1 cellular context compared by ENCODE assay signal in the genomic region with DNA sequence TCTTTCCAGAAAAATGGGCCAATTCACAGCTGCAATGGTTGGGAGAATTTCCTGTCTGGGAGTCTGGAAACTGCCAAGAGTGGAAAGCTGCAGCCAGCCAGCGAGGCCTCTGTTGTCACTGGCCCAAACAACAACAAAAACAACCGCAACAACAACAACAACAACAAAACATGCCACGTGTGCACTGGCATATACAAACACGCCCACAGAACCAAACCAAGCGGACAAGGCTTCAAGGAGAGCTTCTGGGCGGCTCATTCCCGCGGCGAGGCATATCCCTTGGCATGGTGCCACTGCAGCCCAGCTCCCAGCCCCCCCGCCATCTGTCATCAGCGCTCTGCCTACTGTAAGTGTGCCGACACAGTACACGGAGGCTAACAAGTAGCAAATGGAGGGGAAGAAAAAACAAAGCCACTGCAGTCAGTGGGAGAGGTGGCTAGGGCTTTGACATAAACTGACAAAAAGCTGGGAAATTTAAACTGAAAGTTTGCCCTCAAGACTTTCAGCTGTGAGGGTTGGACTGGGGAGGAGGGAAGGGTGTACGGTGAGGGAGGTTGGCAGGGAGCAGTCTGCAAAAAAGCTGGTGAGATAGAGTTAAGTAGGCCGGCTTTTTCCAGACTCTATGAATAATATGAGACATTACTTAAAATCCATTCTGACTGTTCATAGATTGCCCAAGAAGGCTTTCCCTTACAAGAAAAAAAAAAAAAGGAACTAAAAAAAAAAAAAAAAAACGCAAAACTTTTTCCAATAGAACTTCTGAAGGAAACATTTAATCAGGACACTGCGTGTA.
A peak's percentile ranks its signal among the peaks of the same experiment; 100 is the strongest.
TF ChIP-seq lines count a peak whose summit lies in the region.

No MANE protein-coding gene starts in this region.

TF ChIP-seq in HEK293, 187 proteins besides CTCF, POLR2A, EP300 and RAD21 (continued from another document):
- TF ChIP-seq FEZF1 (tag by site-specific recombination; IDR thresholded peaks at IDR 0.05) (no peak), ZNF335 (tag by site-specific recombination; conservative IDR thresholded peaks at IDR 0.05) (peak; percentile 67), ZNF423 (tag by site-specific recombination; IDR thresholded peaks at IDR 0.05) (no peak), ZBTB17 (tag by site-specific recombination; IDR thresholded peaks at IDR 0.05) (peak; percentile 64), KLF10 (tag by site-specific recombination; IDR thresholded peaks at IDR 0.05) (no peak), ZNF341 (tag by site-specific recombination; IDR thresholded peaks at IDR 0.05; ENCODE audit: low read depth) (no peak), BCL11A (tag by site-specific recombination; IDR thresholded peaks at IDR 0.05; ENCODE audit: low read depth) (no peak), SCRT2 (tag by site-specific recombination; IDR thresholded peaks at IDR 0.05) (peak; percentile 55; the same call in 1 of the 2 replicates), ZNF394 (tag by site-specific recombination; IDR thresholded peaks at IDR 0.05; ENCODE audit: borderline replicate concordance) (no peak), ZNF366 (tag by site-specific recombination; conservative IDR thresholded peaks at IDR 0.05) (no peak; the same call in 1 of the 2 replicates), ZNF23 (tag by site-specific recombination; IDR thresholded peaks at IDR 0.05; ENCODE audit: borderline replicate concordance) (no peak)
- TF ChIP-seq, protein P1, sequence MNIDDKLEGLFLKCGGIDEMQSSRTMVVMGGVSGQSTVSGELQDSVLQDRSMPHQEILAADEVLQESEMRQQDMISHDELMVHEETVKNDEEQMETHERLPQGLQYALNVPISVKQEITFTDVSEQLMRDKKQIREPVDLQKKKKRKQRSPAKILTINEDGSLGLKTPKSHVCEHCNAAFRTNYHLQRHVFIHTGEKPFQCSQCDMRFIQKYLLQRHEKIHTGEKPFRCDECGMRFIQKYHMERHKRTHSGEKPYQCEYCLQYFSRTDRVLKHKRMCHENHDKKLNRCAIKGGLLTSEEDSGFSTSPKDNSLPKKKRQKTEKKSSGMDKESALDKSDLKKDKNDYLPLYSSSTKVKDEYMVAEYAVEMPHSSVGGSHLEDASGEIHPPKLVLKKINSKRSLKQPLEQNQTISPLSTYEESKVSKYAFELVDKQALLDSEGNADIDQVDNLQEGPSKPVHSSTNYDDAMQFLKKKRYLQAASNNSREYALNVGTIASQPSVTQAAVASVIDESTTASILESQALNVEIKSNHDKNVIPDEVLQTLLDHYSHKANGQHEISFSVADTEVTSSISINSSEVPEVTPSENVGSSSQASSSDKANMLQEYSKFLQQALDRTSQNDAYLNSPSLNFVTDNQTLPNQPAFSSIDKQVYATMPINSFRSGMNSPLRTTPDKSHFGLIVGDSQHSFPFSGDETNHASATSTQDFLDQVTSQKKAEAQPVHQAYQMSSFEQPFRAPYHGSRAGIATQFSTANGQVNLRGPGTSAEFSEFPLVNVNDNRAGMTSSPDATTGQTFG (tag by site-specific recombination; IDR thresholded peaks at IDR 0.05; ENCODE audit: borderline replicate concordance): no peak
- TF ChIP-seq, protein P2, sequence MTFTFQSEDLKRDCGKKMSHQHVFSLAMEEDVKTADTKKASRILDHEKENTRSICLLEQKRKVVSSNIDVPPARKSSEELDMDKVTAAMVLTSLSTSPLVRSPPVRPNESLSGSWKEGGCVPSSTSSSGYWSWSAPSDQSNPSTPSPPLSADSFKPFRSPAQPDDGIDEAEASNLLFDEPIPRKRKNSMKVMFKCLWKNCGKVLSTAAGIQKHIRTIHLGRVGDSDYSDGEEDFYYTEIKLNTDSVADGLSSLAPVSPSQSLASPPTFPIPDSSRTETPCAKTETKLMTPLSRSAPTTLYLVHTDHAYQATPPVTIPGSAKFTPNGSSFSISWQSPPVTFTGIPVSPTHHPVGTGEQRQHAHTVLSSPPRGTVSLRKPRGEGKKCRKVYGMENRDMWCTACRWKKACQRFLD (tag by site-specific recombination; IDR thresholded peaks at IDR 0.05): no peak
TF ChIP-seq in HEK293: peak in this region for 22.
